31 cellular contexts compared by ENCODE assay signal in genomic region chr1:152197361-152197941, GRCh38. TPM values are rescaled to one million over a fixed set of nuclear protein-coding genes. Genes with fewer than 3 reads are reported as not detected.
"Had no signal": no experiment of that assay in that cellular context is flagged by ENCODE, and none has a peak within 500 bp of the region (broad histone marks: within the 10 kb centered on the region; RNA-seq: fewer than 3 reads in every experiment).

No MANE protein-coding gene starts in this region.

- H3K4me3 ChIP-seq: left lung, lower lobe of right lung, pancreas, prostate gland, sigmoid colon, spleen, suprapubic skin, thoracic aorta, tibial artery, upper lobe of right lung had no signal

- H3K27me3 ChIP-seq: left lung, pancreas, sigmoid colon, spleen, suprapubic skin, tibial artery, upper lobe of right lung had no signal

- H3K27ac ChIP-seq: left lung, lower lobe of right lung, pancreas, prostate gland, sigmoid colon, spleen, suprapubic skin, thoracic aorta, tibial artery, upper lobe of right lung had no signal

- H3K4me1 ChIP-seq: left lung, lower lobe of right lung, pancreas, sigmoid colon, spleen, suprapubic skin, tibial artery, upper lobe of right lung had no signal

- H3K36me3 ChIP-seq: left lung, lower lobe of right lung, pancreas, prostate gland, sigmoid colon, spleen, suprapubic skin, thoracic aorta, tibial artery, upper lobe of right lung had no signal

- H3K9me3 ChIP-seq: left lung, lower lobe of right lung, pancreas, prostate gland, sigmoid colon, spleen, suprapubic skin, thoracic aorta, tibial artery, upper lobe of right lung had no signal

- FAIRE-seq: pancreas, small intestine, urothelium cell line had no signal

- ATAC-seq: left colon; left lung; lower lobe of right lung; naive thymus-derived CD8-positive, alpha-beta T cell; pancreas; right cardiac atrium; stimulated activated effector memory CD8-positive, alpha-beta T cell treated with anti-CD3 and anti-CD28 coated beads, Interleukin-12 subunit alpha, Interleukin-12 subunit beta, amount 100 ng/mL, for 72 hours; upper lobe of right lung had no signal

- DNase-seq: hypothalamus; islet precursor cell; kidney glomerular epithelial cell; left colon; left lung; lower lobe of right lung; mammary epithelial cell; mesenchymal stem cell; naive thymus-derived CD8-positive, alpha-beta T cell; nucleus accumbens; pancreas; retina; right cardiac atrium; sigmoid colon; small intestine; spleen; stimulated activated CD4-positive, alpha-beta T cell treated with anti-CD3 and anti-CD28 coated beads, Interleukin-4, amount 100 ng/mL, for 24 hours; stimulated activated naive CD4-positive, alpha-beta T cell; tibial artery; trophoblast cell; upper lobe of right lung had no signal

RNA-seq across cellular contexts. Expression of gene HRNR, which starts 26.5 kb away (rescaled TPM):
- total RNA-seq: left colon, left lung, liver, lower lobe of right lung, mucosa of gallbladder, neural crest cell, osteoblast, pancreas, right cardiac atrium, sigmoid colon, spleen, subcutaneous adipose tissue, suprapubic skin, thoracic aorta, upper lobe of right lung had no signal
- polyA plus RNA-seq: mammary epithelial cell had no signal

RNA-seq across cellular contexts. Expression of gene RPTN, which starts 38.4 kb away (rescaled TPM):
- total RNA-seq: left colon; left lung; liver; lower lobe of right lung; mammary epithelial cell; mucosa of gallbladder; naive thymus-derived CD8-positive, alpha-beta T cell; neural crest cell; pancreas; prostate gland; right cardiac atrium; sigmoid colon; spleen; thoracic aorta; upper lobe of right lung had no signal
- polyA plus RNA-seq: liver; naive thymus-derived CD8-positive, alpha-beta T cell; pancreas; right cardiac atrium; sigmoid colon; small intestine; spleen had no signal
